ENCODE assay signal across 1 cellular context in the genomic region with DNA sequence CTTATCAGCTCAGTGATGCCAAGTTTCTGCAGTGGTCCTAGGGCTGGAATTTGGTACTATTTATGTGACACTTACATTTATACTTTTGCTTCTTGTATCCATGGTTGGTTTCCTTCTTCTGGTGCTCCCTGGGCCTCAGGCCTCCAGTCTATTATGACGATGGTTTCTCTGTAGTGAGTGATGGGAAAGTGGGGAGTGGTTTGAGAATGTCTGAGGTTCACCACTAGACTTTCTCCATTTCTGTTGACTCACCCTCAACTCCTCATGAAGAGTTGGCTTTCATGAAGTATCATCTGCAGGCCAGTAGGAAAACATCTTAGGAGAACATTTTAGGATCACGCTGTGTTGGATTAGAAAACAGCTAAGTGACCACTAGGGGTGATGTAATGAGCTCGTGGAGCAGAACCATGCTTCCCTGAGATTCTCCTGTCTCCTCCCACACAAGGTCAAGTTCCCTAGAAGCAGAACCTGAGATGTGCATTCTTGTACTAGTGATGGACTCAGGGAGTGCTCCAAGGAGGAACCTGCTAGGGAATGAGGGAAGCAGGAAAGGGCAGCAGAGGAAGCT.
TF ChIP-seq lines count a peak whose summit lies in the region.

No MANE protein-coding gene starts in this region.

TF ChIP-seq in A549, 52 proteins besides CTCF, POLR2A, EP300 and RAD21 (continued from another document):
- TF ChIP-seq, protein P1, sequence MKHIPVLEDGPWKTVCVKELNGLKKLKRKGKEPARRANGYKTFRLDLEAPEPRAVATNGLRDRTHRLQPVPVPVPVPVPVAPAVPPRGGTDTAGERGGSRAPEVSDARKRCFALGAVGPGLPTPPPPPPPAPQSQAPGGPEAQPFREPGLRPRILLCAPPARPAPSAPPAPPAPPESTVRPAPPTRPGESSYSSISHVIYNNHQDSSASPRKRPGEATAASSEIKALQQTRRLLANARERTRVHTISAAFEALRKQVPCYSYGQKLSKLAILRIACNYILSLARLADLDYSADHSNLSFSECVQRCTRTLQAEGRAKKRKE (CRISPR knock-in tag; IDR thresholded peaks at IDR 0.05; ENCODE audit: low read depth): no peak
TF ChIP-seq in A549: peak in this region for 0.
